In the genomic region with DNA sequence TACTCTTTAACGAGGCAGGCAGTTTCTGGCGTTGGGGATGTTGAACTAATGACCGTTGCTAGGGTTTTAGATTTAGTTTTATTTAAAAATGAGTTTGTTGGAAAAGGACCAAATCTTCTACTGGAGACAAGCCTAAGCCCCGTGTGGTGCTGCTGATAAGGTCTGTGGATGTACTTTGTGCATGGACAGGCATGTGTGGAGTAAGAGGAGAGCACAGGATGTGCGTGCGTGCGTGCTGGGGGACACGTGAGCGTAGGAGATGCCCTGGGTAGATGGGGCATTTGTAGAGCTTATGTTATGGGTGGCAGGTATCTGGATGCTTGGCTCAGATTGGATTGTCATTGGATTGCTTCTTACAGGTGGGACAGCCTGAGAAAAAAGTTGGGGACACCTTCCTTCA, we compare ENCODE assay signal across 26 cellular contexts. TPM values are rescaled to one million over a fixed set of nuclear protein-coding genes. Genes with fewer than 3 reads are reported as not detected.
"Had no signal": no experiment of that assay in that cellular context is flagged by ENCODE, and none has a peak within 500 bp of the region (broad histone marks: within the 10 kb centered on the region; RNA-seq: fewer than 3 reads in every experiment).

No MANE protein-coding gene starts in this region.

- ATAC-seq: activated CD4-positive, CD25-positive, alpha-beta regulatory T cell treated with anti-CD3 and anti-CD28 coated beads, Interleukin-2, amount 50 U/mL, for 24 hours; activated CD8-positive, alpha-beta T cell treated with anti-CD3 and anti-CD28 coated beads, Interleukin-2, amount 10 ng/mL, durations not matched to agents 7 days and 5 days; esophagus mucosa; left colon; lower lobe of right lung had no signal

- H3K9me3 ChIP-seq: lower lobe of right lung, transverse colon, uterus had no signal

- H3K36me3 Mint-ChIP-seq: naive B cell had no signal

- H3K27ac ChIP-seq: brain microvascular endothelial cell, lower lobe of right lung, transverse colon, uterus had no signal

- H3K9me3 Mint-ChIP-seq: activated T-helper 1 cell treated with anti-CD3 and anti-CD28 coated beads, Interleukin-12 subunit alpha, Interleukin-12 subunit beta, Interleukin-2, Interleukin-4 antibody, amounts not matched to agents 30 ng/mL and 10 ng/mL and 1 ng/mL, durations not matched to agents 14 hours and 24 hours and 36 hours; neural crest cell; stimulated activated naive CD8-positive, alpha-beta T cell treated with anti-CD3 and anti-CD28 coated beads, Interleukin-15, Interleukin-2, amounts not matched to agents 100 ng/mL and 50 ng/mL, for 24 hours had no signal

- DNase-seq: activated CD4-positive, alpha-beta T cell treated with anti-CD3 and anti-CD28 coated beads, Interleukin-2, amount 50 U/mL, for 1 hour; activated CD8-positive, alpha-beta T cell treated with anti-CD3 and anti-CD28 coated beads, Interleukin-2, amount 10 ng/mL, durations not matched to agents 7 days and 5 days; activated gamma-delta T cell; activated naive CD4-positive, alpha-beta T cell treated with anti-CD3 and anti-CD28 coated beads, Interleukin-2, amount 50 U/mL, for 16 hours; aorta; brain microvascular endothelial cell; central memory CD4-positive, alpha-beta T cell; effector memory CD4-positive, alpha-beta T cell; foreskin melanocyte; glutamatergic neuron; left colon; lower lobe of right lung; mesendoderm; naive B cell; occipital lobe; stimulated activated CD4-positive, alpha-beta T cell treated with anti-CD3 and anti-CD28 coated beads, Interleukin-12 subunit alpha, Interleukin-12 subunit beta, amount 100 ng/mL, for 4 hours; transverse colon; uterus had no signal

- H3K27ac Mint-ChIP-seq: activated CD8-positive, alpha-beta T cell treated with anti-CD3 and anti-CD28 coated beads, Interleukin-2, amount 10 ng/mL, durations not matched to agents 7 days and 5 days; activated T-helper 1 cell treated with anti-CD3 and anti-CD28 coated beads, Interleukin-12 subunit alpha, Interleukin-12 subunit beta, Interleukin-2, Interleukin-4 antibody, amounts not matched to agents 30 ng/mL and 10 ng/mL and 1 ng/mL, durations not matched to agents 14 hours and 24 hours and 36 hours; naive B cell; stimulated activated naive CD8-positive, alpha-beta T cell treated with anti-CD3 and anti-CD28 coated beads, Interleukin-15, Interleukin-2, amounts not matched to agents 100 ng/mL and 50 ng/mL, for 24 hours had no signal

- H3K4me1 Mint-ChIP-seq: neural crest cell had no signal

- H3K4me3 Mint-ChIP-seq: activated CD8-positive, alpha-beta T cell treated with anti-CD3 and anti-CD28 coated beads, Interleukin-2, amount 10 ng/mL, durations not matched to agents 7 days and 5 days; activated T-helper 1 cell treated with anti-CD3 and anti-CD28 coated beads, Interleukin-12 subunit alpha, Interleukin-12 subunit beta, Interleukin-2, Interleukin-4 antibody, amounts not matched to agents 30 ng/mL and 10 ng/mL and 1 ng/mL, durations not matched to agents 14 hours and 24 hours and 36 hours; naive B cell; neural crest cell; stimulated activated naive CD8-positive, alpha-beta T cell treated with anti-CD3 and anti-CD28 coated beads, Interleukin-15, Interleukin-2, amounts not matched to agents 100 ng/mL and 50 ng/mL, for 24 hours had no signal

- H3K4me3 ChIP-seq: lower lobe of right lung, transverse colon, uterus had no signal

- H3K36me3 ChIP-seq: brain microvascular endothelial cell, lower lobe of right lung, transverse colon, uterus had no signal

RNA-seq across cellular contexts. Expression of a gene that starts 5.7 kb away (rescaled TPM):
- total RNA-seq: activated CD8-positive, alpha-beta T cell treated with anti-CD3 and anti-CD28 coated beads, Interleukin-2, amount 10 ng/mL, durations not matched to agents 7 days and 5 days; activated T-helper 1 cell treated with anti-CD3 and anti-CD28 coated beads, Interleukin-12 subunit alpha, Interleukin-12 subunit beta, Interleukin-2, Interleukin-4 antibody, amounts not matched to agents 30 ng/mL and 10 ng/mL and 1 ng/mL, durations not matched to agents 14 hours and 24 hours and 36 hours; dermis microvascular lymphatic vessel endothelial cell; endothelial cell of umbilical vein; T-helper 2 cell treated with Interferon-gamma antibody and Interleukin-4, amounts not matched to agents 100 ng/mL and 5 ng/mL, for 36 hours had no signal
- polyA plus RNA-seq: endothelial cell of umbilical vein had no signal
